Comparison of ENCODE assay signal across 33 cellular contexts in genomic region chr6:155245871-155246270, GRCh38. TPM values are rescaled to one million over a fixed set of nuclear protein-coding genes. Genes with fewer than 3 reads are reported as not detected.
DNase-seq lines count a peak whose midpoint lies in the region; ATAC-seq and TF ChIP-seq lines count a peak whose summit lies in the region.
"Had no signal": no experiment of that assay in that cellular context is flagged by ENCODE, and none has a peak within 500 bp of the region (broad histone marks: within the 10 kb centered on the region; RNA-seq: fewer than 3 reads in every experiment).

No MANE protein-coding gene starts in this region.

- no peak for ATAC-seq in HG02885 (IDR thresholded peaks at IDR 0.05; ENCODE audit: poor library complexity, unreplicated experiment)
- ATAC-seq: A549; activated CD4-positive, CD25-positive, alpha-beta regulatory T cell treated with anti-CD3 and anti-CD28 coated beads, Interleukin-2, amount 50 U/mL, for 24 hours; activated naive CD4-positive, alpha-beta T cell treated with anti-CD3 and anti-CD28 coated beads, Interleukin-2, amount 50 U/mL, for 72 hours; sciatic nerve; T-helper 17 cell had no signal

- no peak overlapping the region for H3K4me3 ChIP-seq in AG09309 (ENCODE audit: control insufficient read depth, low read depth, low read length)
- H3K4me3 ChIP-seq: A549, BLaER1, HAP-1, lung, neural progenitor cell, uterus had no signal

- H3K27ac Mint-ChIP-seq in osteocyte (ENCODE audit: unreplicated experiment): peak overlapping the region; percentile 79
- H3K27ac Mint-ChIP-seq: activated CD4-positive, alpha-beta memory T cell treated with anti-CD3 and anti-CD28 coated beads, Interleukin-2, amount 10 ng/mL, durations not matched to agents 7 days and 5 days; activated naive CD4-positive, alpha-beta T cell treated with anti-CD3 and anti-CD28 coated beads, Interleukin-2, amount 50 U/mL, for 72 hours; activated T-helper 2 cell treated with anti-CD3 and anti-CD28 coated beads, Interferon-gamma antibody, Interleukin-2, Interleukin-4, amounts not matched to agents 10 μg/mL and 5 μg/mL and 100 μg/mL, durations not matched to agents 14 hours and 24 hours and 36 hours; neural progenitor cell; T-helper 17 cell had no signal

- peak; percentile 20 for DNase-seq in AG09309 (ENCODE audit: low read depth)
- peak; percentile 20 for DNase-seq in M059J (ENCODE audit: low read depth)
- peak; percentile 38 for DNase-seq in epidermal melanocyte (ENCODE audit: insufficient read length, low spot score)
- no peak for DNase-seq in osteocyte (ENCODE audit: extremely low spot score, unreplicated experiment)
- no peak for DNase-seq in NCI-H2171 (lab: John Stamatoyannopoulos, UW)
- no peak for DNase-seq in mucosa of gallbladder (ENCODE audit: low spot score)
- DNase-seq in stimulated activated CD4-positive, alpha-beta T cell treated with anti-CD3 and anti-CD28 coated beads, Interleukin-2, amount 100 ng/mL, for 24 hours: no peak
- DNase-seq: activated CD4-positive, alpha-beta memory T cell treated with anti-CD3 and anti-CD28 coated beads, Interleukin-2, amount 10 ng/mL, durations not matched to agents 7 days and 5 days; aorta; caudate nucleus; DMS53; GDM1; Karpas-422; NCI-H1694; NCI-H524 treated with DMSO at 0.1 percent for 48 hours; SK-N-SH; stimulated activated CD4-positive, alpha-beta T cell treated with anti-CD3 and anti-CD28 coated beads, Interleukin-15, amount 100 ng/mL, for 24 hours; stimulated activated naive CD4-positive, alpha-beta T cell; T-helper 17 cell; uterus had no signal

- no peaks in the 10 kb centered on the region for H3K36me3 Mint-ChIP-seq in osteocyte (ENCODE audit: unreplicated experiment)

- no peaks in the 10 kb centered on the region for H3K27me3 Mint-ChIP-seq in osteocyte (ENCODE audit: unreplicated experiment)
- H3K27me3 Mint-ChIP-seq: activated CD4-positive, alpha-beta memory T cell treated with anti-CD3 and anti-CD28 coated beads, Interleukin-2, amount 10 ng/mL, durations not matched to agents 7 days and 5 days; T-helper 17 cell had no signal

- TF ChIP-seq CTCF in AG09309 (IDR thresholded peaks at IDR 0.05; ENCODE audit: control insufficient read depth, insufficient read depth, low read depth, low read length, missing control alignments) (no peak), osteocyte (IDR thresholded peaks at IDR 0.05) (no peak)

- H3K4me1 Mint-ChIP-seq in osteocyte (ENCODE audit: unreplicated experiment): peaks cover 62% of the 10 kb centered on the region
- H3K4me1 Mint-ChIP-seq: activated CD4-positive, alpha-beta memory T cell treated with anti-CD3 and anti-CD28 coated beads, Interleukin-2, amount 10 ng/mL, durations not matched to agents 7 days and 5 days had no signal

- H3K4me3 Mint-ChIP-seq in osteocyte (ENCODE audit: unreplicated experiment): no peak overlapping the region
- H3K4me3 Mint-ChIP-seq: activated CD4-positive, alpha-beta memory T cell treated with anti-CD3 and anti-CD28 coated beads, Interleukin-2, amount 10 ng/mL, durations not matched to agents 7 days and 5 days; neural progenitor cell; T-helper 17 cell had no signal

- no peaks in the 10 kb centered on the region for H3K9me3 Mint-ChIP-seq in osteocyte (ENCODE audit: unreplicated experiment)
- H3K9me3 Mint-ChIP-seq: activated CD4-positive, alpha-beta memory T cell treated with anti-CD3 and anti-CD28 coated beads, Interleukin-2, amount 10 ng/mL, durations not matched to agents 7 days and 5 days; activated naive CD4-positive, alpha-beta T cell treated with anti-CD3 and anti-CD28 coated beads, Interleukin-2, amount 50 U/mL, for 72 hours; activated T-helper 2 cell treated with anti-CD3 and anti-CD28 coated beads, Interferon-gamma antibody, Interleukin-2, Interleukin-4, amounts not matched to agents 10 μg/mL and 5 μg/mL and 100 μg/mL, durations not matched to agents 14 hours and 24 hours and 36 hours had no signal

RNA-seq across cellular contexts. Expression of gene CLDN20, which starts 17.9 kb away (rescaled TPM):
- total RNA-seq in M059J (2014; rRNA removed; shearing (Covaris generic)): not detected in 2 replicates
- total RNA-seq in osteocyte (not detected in 2 replicates), mucosa of gallbladder (0.23 TPM)
- total RNA-seq: activated CD4-positive, alpha-beta memory T cell treated with anti-CD3 and anti-CD28 coated beads, Interleukin-2, amount 10 ng/mL, durations not matched to agents 7 days and 5 days; activated naive CD4-positive, alpha-beta T cell treated with anti-CD3 and anti-CD28 coated beads, Interleukin-2, amount 50 U/mL, for 72 hours; aorta; dermis microvascular lymphatic vessel endothelial cell; kidney epithelial cell; lung; T-helper 17 cell; temporal lobe had no signal

Comparison
In these comparisons a context has a peak if more than half of its experiments do, and no peak if none do; other contexts are left out.
1. DNase-seq: peak in AG09309 (single experiment), M059J (single experiment) and epidermal melanocyte (single experiment); none in osteocyte (single experiment), NCI-H2171 (single experiment), mucosa of gallbladder (single experiment) and stimulated activated CD4-positive, alpha-beta T cell treated with anti-CD3 and anti-CD28 coated beads, Interleukin-2, amount 100 ng/mL, for 24 hours (0 of 2).